ENCODE assay signal across 1 cellular context in genomic region chr21:37071561-37072238, GRCh38.
TF ChIP-seq lines count a peak whose summit lies in the region.

No MANE protein-coding gene starts in this region.

TF ChIP-seq in GM23338, 12 proteins besides CTCF, POLR2A, EP300 and RAD21 (continued from another document):
- no peak for TF ChIP-seq POLR2AphosphoS5 (IDR thresholded peaks at IDR 0.05; ENCODE audit: low read depth)
